Comparison of ENCODE assay signal across 20 cellular contexts in genomic region chr2:8413589-8414135, GRCh38.
DNase-seq lines count a peak whose midpoint lies in the region; ATAC-seq, FAIRE-seq and TF ChIP-seq lines count a peak whose summit lies in the region.
"Had no signal": no experiment of that assay in that cellular context is flagged by ENCODE, and none has a peak within 500 bp of the region (broad histone marks: within the 10 kb centered on the region; RNA-seq: fewer than 3 reads in every experiment).

No MANE protein-coding gene starts in this region.

- TF ChIP-seq CTCF in CD14-positive monocyte (IDR thresholded peaks at IDR 0.05) (no peak), fibroblast of pulmonary artery (IDR thresholded peaks at IDR 0.05; ENCODE audit: low read length, missing control alignments) (no peak), pancreas (IDR thresholded peaks at IDR 0.05) (no peak)

- ATAC-seq in pancreas (peak; percentile 53 to 68 (median 60)), GM18909 (IDR thresholded peaks at IDR 0.05; ENCODE audit: poor library complexity, unreplicated experiment) (no peak), GM21825 (IDR thresholded peaks at IDR 0.05; ENCODE audit: unreplicated experiment) (no peak)

- no peaks in the 10 kb centered on the region for H3K9me3 ChIP-seq in pancreas

- intact Hi-C loops in CD14-positive monocyte (cut with micrococcal nuclease), result loop anchor here (10.0 kb wide), 3 partner anchors 61 to 271 kb away; partner anchors contain the start of gene ID2 (in 1 of the 2)
- intact Hi-C loops in pancreas (cut with DNase I), result no loop called here

- peaks cover 0 to 2% (median 0%) of the 10 kb centered on the region in 7 donors for H3K9me3 Mint-ChIP-seq in CD14-positive monocyte
- H3K9me3 Mint-ChIP-seq: endodermal cell had no signal

- peaks cover 14 to 35% (median 35%) of the 10 kb centered on the region in 3 donors for H3K4me1 ChIP-seq in pancreas

- H3K4me3 ChIP-seq in fibroblast of pulmonary artery (replicated peaks; ENCODE audit: low read depth, low read length) (no peak overlapping the region), pancreas (no peak overlapping the region)

- 10 to 18% methylated on average over 6 of the region's 6 CpGs for WGBS in pancreas, 2 donors

- peaks cover 0 to 2% (median 0%) of the 10 kb centered on the region in 3 donors for H3K27me3 Mint-ChIP-seq in CD14-positive monocyte (ENCODE audit: low read depth in 3 of 3)
- H3K27me3 Mint-ChIP-seq: activated naive CD8-positive, alpha-beta T cell had no signal

- no peaks in the 10 kb centered on the region for H3K27me3 ChIP-seq in pancreas

- peaks cover 70% of the 10 kb centered on the region for H3K4me1 Mint-ChIP-seq in CD14-positive monocyte

- DNase-seq in CD14-positive monocyte (ENCODE audit: low spot score), result no peak
- DNase-seq in MV-4-11 (lab: John Stamatoyannopoulos, UW), result peak; percentile 62
- peak; percentile 18 for DNase-seq in fibroblast of pulmonary artery (ENCODE audit: low read depth)
- DNase-seq in pancreas, result peak in 2 of 6 donors; percentile 25 to 56
- no peak for DNase-seq in iPS-NIHi11 (ENCODE audit: low spot score)
- DNase-seq in nucleus accumbens (lab: John Stamatoyannopoulos, UW), result no peak
- DNase-seq: central memory CD4-positive, alpha-beta T cell; endodermal cell; NCI-H2029; NCI-H526 treated with DMSO at 0.1 percent for 48 hours; right cardiac atrium; RPMI8226; stimulated activated CD4-positive, alpha-beta T cell treated with anti-CD3 and anti-CD28 coated beads, Interleukin-2, amount 100 ng/mL, for 48 hours; stimulated activated CD8-positive, alpha-beta memory T cell treated with anti-CD3 and anti-CD28 coated beads, Interleukin-4, amount 100 ng/mL, for 48 hours; T-helper 2 cell; trophoblast cell had no signal

- H3K36me3 ChIP-seq in pancreas, result no peaks in the 10 kb centered on the region

- FAIRE-seq in pancreas (lab: Jason Lieb, UNC), result no peak
- FAIRE-seq: islet of Langerhans had no signal

- H3K27ac Mint-ChIP-seq in CD14-positive monocyte, result peak overlapping the region in 6 of 7 donors; percentile 6 to 71 (median 51)
- H3K27ac Mint-ChIP-seq: activated naive CD8-positive, alpha-beta T cell; endodermal cell had no signal

- H3K36me3 Mint-ChIP-seq in CD14-positive monocyte, result peaks cover 2 to 3% of the 10 kb centered on the region in 2 donors
- H3K36me3 Mint-ChIP-seq: activated naive CD8-positive, alpha-beta T cell had no signal

- peak overlapping the region in 3 of 4 donors; percentile 25 to 64 (median 27) for H3K27ac ChIP-seq in pancreas

- no peak overlapping the region for H3K4me3 Mint-ChIP-seq in CD14-positive monocyte
- H3K4me3 Mint-ChIP-seq: activated naive CD8-positive, alpha-beta T cell; endodermal cell had no signal

Comparison
In these comparisons a context has a peak if more than half of its experiments do, and no peak if none do; other contexts are left out.
1. DNase-seq: peak in MV-4-11 (single experiment) and fibroblast of pulmonary artery (single experiment); none in CD14-positive monocyte (single experiment), iPS-NIHi11 (single experiment) and nucleus accumbens (0 of 56).
2. ATAC-seq: peak in pancreas (4 of 4); none in GM18909 (single experiment) and GM21825 (single experiment).
3. intact Hi-C loops: an anchor here in CD14-positive monocyte (10.0 kb wide); none called in pancreas.